Comparison of ENCODE assay signal across 20 cellular contexts in the genomic region with DNA sequence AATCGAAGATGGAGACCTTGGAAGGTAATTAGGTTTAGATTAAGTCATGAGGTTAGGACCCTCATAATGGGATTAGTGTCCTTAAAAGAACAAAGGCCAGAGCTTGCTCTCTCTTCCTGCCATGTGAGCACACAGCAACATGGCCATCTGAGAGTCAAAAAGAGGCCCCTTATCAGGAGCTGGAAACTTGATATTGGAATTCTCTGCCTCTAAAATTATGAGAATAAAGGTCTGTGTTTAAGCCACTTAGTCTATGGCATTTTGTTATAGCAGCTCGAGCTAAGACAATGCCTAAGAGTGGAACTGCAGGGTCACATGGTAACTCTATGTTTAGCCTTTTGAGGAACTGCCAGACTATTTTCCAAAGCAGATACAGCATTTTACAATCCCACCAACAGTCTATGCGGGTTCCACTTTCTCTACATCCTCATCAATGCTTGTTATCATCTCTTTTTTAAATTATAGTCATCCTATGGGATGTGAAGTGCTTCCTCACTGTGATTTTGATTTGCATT.
"Had no signal": no experiment of that assay in that cellular context is flagged by ENCODE, and none has a peak within 500 bp of the region (broad histone marks: within the 10 kb centered on the region; RNA-seq: fewer than 3 reads in every experiment).

No MANE protein-coding gene starts in this region.

- H3K27me3 Mint-ChIP-seq: central memory CD8-positive, alpha-beta T cell; stimulated activated naive CD8-positive, alpha-beta T cell treated with anti-CD3 and anti-CD28 coated beads, Interleukin-15, Interleukin-2, amounts not matched to agents 100 ng/mL and 50 ng/mL, for 24 hours had no signal

- H3K4me3 ChIP-seq: colonic mucosa, lung, skin epidermis, suprapubic skin, vagina had no signal

- DNase-seq: activated CD4-positive, alpha-beta T cell treated with anti-CD3 and anti-CD28 coated beads, Interleukin-2, amount 50 U/mL, for 1 hour; activated CD4-positive, CD25-positive, alpha-beta regulatory T cell treated with anti-CD3 and anti-CD28 coated beads, Interleukin-2, amount 50 U/mL, for 72 hours; activated CD8-positive, alpha-beta memory T cell treated with anti-CD3 and anti-CD28 coated beads, Interleukin-2, amount 50 U/mL, for 4 hours; activated naive CD4-positive, alpha-beta T cell treated with anti-CD3 and anti-CD28 coated beads for 36 hours; activated T-cell treated with anti-CD3 and anti-CD28 coated beads, Interleukin-2, amount 50 U/mL, for 4 hours; aorta; brain microvascular endothelial cell; colonic mucosa; erythroblast; midbrain; nephron progenitor cell; occipital lobe; retina; trophoblast cell had no signal

- H3K4me1 Mint-ChIP-seq: central memory CD8-positive, alpha-beta T cell; nephron progenitor cell had no signal

- H3K27ac Mint-ChIP-seq: activated naive CD4-positive, alpha-beta T cell treated with anti-CD3 and anti-CD28 coated beads for 36 hours; nephron progenitor cell; stimulated activated naive CD8-positive, alpha-beta T cell treated with anti-CD3 and anti-CD28 coated beads, Interleukin-15, Interleukin-2, amounts not matched to agents 100 ng/mL and 50 ng/mL, for 24 hours had no signal

- H3K4me3 Mint-ChIP-seq: activated naive CD4-positive, alpha-beta T cell treated with anti-CD3 and anti-CD28 coated beads for 36 hours; activated T-cell treated with anti-CD3 and anti-CD28 coated beads, Interleukin-2, amount 50 U/mL, for 4 hours; central memory CD8-positive, alpha-beta T cell; nephron progenitor cell; stimulated activated naive CD8-positive, alpha-beta T cell treated with anti-CD3 and anti-CD28 coated beads, Interleukin-15, Interleukin-2, amounts not matched to agents 100 ng/mL and 50 ng/mL, for 24 hours had no signal

- H3K27ac ChIP-seq: brain microvascular endothelial cell, colonic mucosa, skin epidermis, suprapubic skin, vagina had no signal

- ATAC-seq: activated T-cell treated with anti-CD3 and anti-CD28 coated beads, Interleukin-2, amount 50 U/mL, for 4 hours had no signal

- H3K9me3 Mint-ChIP-seq: activated naive CD4-positive, alpha-beta T cell treated with anti-CD3 and anti-CD28 coated beads for 36 hours; activated T-cell treated with anti-CD3 and anti-CD28 coated beads, Interleukin-2, amount 50 U/mL, for 4 hours; central memory CD8-positive, alpha-beta T cell; stimulated activated naive CD8-positive, alpha-beta T cell treated with anti-CD3 and anti-CD28 coated beads, Interleukin-15, Interleukin-2, amounts not matched to agents 100 ng/mL and 50 ng/mL, for 24 hours had no signal

- H3K4me1 ChIP-seq: colonic mucosa, suprapubic skin, vagina had no signal

- H3K36me3 ChIP-seq: colonic mucosa had no signal

- H3K27me3 ChIP-seq: brain microvascular endothelial cell, colonic mucosa, suprapubic skin, vagina had no signal

- H3K9me3 ChIP-seq: colonic mucosa, suprapubic skin, vagina had no signal
